In the genomic region with DNA sequence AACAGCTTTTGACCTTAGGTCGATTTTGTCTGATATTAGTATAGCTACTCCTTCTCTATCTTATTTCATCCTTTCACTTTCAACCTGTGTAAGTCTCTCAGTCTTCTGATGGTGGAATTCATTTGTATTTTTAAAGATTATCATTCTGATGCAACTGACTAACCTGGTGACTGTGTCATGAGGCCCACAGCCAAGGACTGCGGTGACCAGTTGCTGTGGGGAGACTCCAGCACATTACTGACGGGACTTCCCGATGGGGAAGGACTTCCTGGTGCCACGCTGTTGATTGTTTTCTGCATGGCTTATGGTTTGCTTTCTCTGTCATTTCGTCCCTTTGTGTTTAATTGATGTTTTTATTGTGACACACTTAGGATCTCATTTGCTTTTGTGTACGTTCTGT, we compare ENCODE assay signal across 8 cellular contexts. TPM values are rescaled to one million over a fixed set of nuclear protein-coding genes. Genes with fewer than 3 reads are reported as not detected.
A peak's percentile ranks its signal among the peaks of the same experiment; 100 is the strongest.
DNase-seq lines count a peak whose midpoint lies in the region; ATAC-seq and TF ChIP-seq lines count a peak whose summit lies in the region.

No MANE protein-coding gene starts in this region.

- H3K27me3 Mint-ChIP-seq in activated naive CD8-positive, alpha-beta T cell treated with anti-CD3 and anti-CD28 coated beads for 36 hours: no peaks in the 10 kb centered on the region
- no peaks in the 10 kb centered on the region for H3K27me3 Mint-ChIP-seq in stimulated activated naive CD8-positive, alpha-beta T cell treated with anti-CD3 and anti-CD28 coated beads, Interleukin-15, Interleukin-2, amounts not matched to agents 100 ng/mL and 50 ng/mL, for 24 hours

- no peak overlapping the region for H2AK5ac ChIP-seq in neuronal stem cell (ENCODE audit: low read depth, low read length)

- no peak overlapping the region for H3K23ac ChIP-seq in neuronal stem cell (ENCODE audit: low read depth, low read length, poor library complexity)

- no peak overlapping the region for H4K8ac ChIP-seq in neuronal stem cell (ENCODE audit: low read depth, low read length)

- H3K27me3 ChIP-seq in left ventricle myocardium inferior (ENCODE audit: low read depth) (no peaks in the 10 kb centered on the region), neuronal stem cell (ENCODE audit: control insufficient read depth in 3 of 3, insufficient read depth in 3 of 3, low read depth in 1 of 3, low read length in 3 of 3) (no peaks in the 10 kb centered on the region)

- intact Hi-C loops in Right ventricle myocardium inferior (cut with DNase I) (no loop called here), left ventricle myocardium inferior (cut with micrococcal nuclease) (no loop called here), sciatic nerve (cut with DNase I) (no loop called here)

- H3K27ac ChIP-seq in left ventricle myocardium inferior (replicated peaks) (no peak overlapping the region), neuronal stem cell (replicated peaks; ENCODE audit: low read length) (no peak overlapping the region)

- H3K9me3 Mint-ChIP-seq in activated naive CD8-positive, alpha-beta T cell treated with anti-CD3 and anti-CD28 coated beads for 36 hours: no peaks in the 10 kb centered on the region
- no peaks in the 10 kb centered on the region for H3K9me3 Mint-ChIP-seq in stimulated activated naive CD8-positive, alpha-beta T cell treated with anti-CD3 and anti-CD28 coated beads, Interleukin-15, Interleukin-2, amounts not matched to agents 100 ng/mL and 50 ng/mL, for 24 hours

- peaks cover 8% of the 10 kb centered on the region for H3K4me1 Mint-ChIP-seq in activated naive CD8-positive, alpha-beta T cell treated with anti-CD3 and anti-CD28 coated beads for 36 hours
- H3K4me1 Mint-ChIP-seq in stimulated activated naive CD8-positive, alpha-beta T cell treated with anti-CD3 and anti-CD28 coated beads, Interleukin-15, Interleukin-2, amounts not matched to agents 100 ng/mL and 50 ng/mL, for 24 hours (ENCODE audit: low read depth): peaks cover 13% of the 10 kb centered on the region

- no peaks in the 10 kb centered on the region for H3K79me1 ChIP-seq in neuronal stem cell (ENCODE audit: low read depth, low read length)

- H3K4me1 ChIP-seq in left ventricle myocardium inferior (no peaks in the 10 kb centered on the region), neuronal stem cell (ENCODE audit: control insufficient read depth in 2 of 2, insufficient read depth in 1 of 2, low read depth in 1 of 2, low read length in 2 of 2) (no peaks in the 10 kb centered on the region)

- DNase-seq in Right ventricle myocardium inferior (ENCODE audit: missing footprints) (peak; percentile 2), left ventricle myocardium inferior (no peak), sciatic nerve (ENCODE audit: low spot score) (no peak), neuronal stem cell (ENCODE audit: low spot score) (no peak), NCI-H2171 (lab: John Stamatoyannopoulos, UW) (no peak)
- DNase-seq in activated naive CD8-positive, alpha-beta T cell treated with anti-CD3 and anti-CD28 coated beads for 36 hours: peak; percentile 29

- H3K4me3 Mint-ChIP-seq in activated naive CD8-positive, alpha-beta T cell treated with anti-CD3 and anti-CD28 coated beads for 36 hours: no peak overlapping the region
- peak overlapping the region; percentile 39 for H3K4me3 Mint-ChIP-seq in stimulated activated naive CD8-positive, alpha-beta T cell treated with anti-CD3 and anti-CD28 coated beads, Interleukin-15, Interleukin-2, amounts not matched to agents 100 ng/mL and 50 ng/mL, for 24 hours

- H3K14ac ChIP-seq in neuronal stem cell (ENCODE audit: low read length): no peak overlapping the region

- no peak overlapping the region for H3K4me3 ChIP-seq in left ventricle myocardium inferior
- no peak overlapping the region for H3K4me3 ChIP-seq in neuronal stem cell (ENCODE audit: low read length in 2 of 2)

- no peak for TF ChIP-seq CTCF in left ventricle myocardium inferior (IDR thresholded peaks at IDR 0.05; ENCODE audit: borderline replicate concordance)

- H2BK12ac ChIP-seq in neuronal stem cell (ENCODE audit: low read length): no peak overlapping the region

- no peak overlapping the region for H2BK15ac ChIP-seq in neuronal stem cell (ENCODE audit: low read length)

- no CpG with 5 or more reads among the region's 7 CpGs for WGBS in neuronal stem cell (ENCODE audit: extremely low coverage in 2 of 2, insufficient read length in 2 of 2, insufficient replicate concordance in 1 of 2), 2 donors

- peak overlapping the region; percentile 19 for H3K27ac Mint-ChIP-seq in activated naive CD8-positive, alpha-beta T cell treated with anti-CD3 and anti-CD28 coated beads for 36 hours
- H3K27ac Mint-ChIP-seq in stimulated activated naive CD8-positive, alpha-beta T cell treated with anti-CD3 and anti-CD28 coated beads, Interleukin-15, Interleukin-2, amounts not matched to agents 100 ng/mL and 50 ng/mL, for 24 hours: peak overlapping the region; percentile 74

- H3K36me3 ChIP-seq in left ventricle myocardium inferior: no peaks in the 10 kb centered on the region
- H3K36me3 ChIP-seq in neuronal stem cell (replicated peaks in 1 of 2; ENCODE audit: control insufficient read depth in 2 of 2, insufficient read depth in 2 of 2, low read length in 2 of 2): peaks cover 0 to 2% of the 10 kb centered on the region in 2 donors

- peaks cover 5% of the 10 kb centered on the region for H3K36me3 Mint-ChIP-seq in activated naive CD8-positive, alpha-beta T cell treated with anti-CD3 and anti-CD28 coated beads for 36 hours
- H3K36me3 Mint-ChIP-seq in stimulated activated naive CD8-positive, alpha-beta T cell treated with anti-CD3 and anti-CD28 coated beads, Interleukin-15, Interleukin-2, amounts not matched to agents 100 ng/mL and 50 ng/mL, for 24 hours (ENCODE audit: low read depth): peaks cover 4% of the 10 kb centered on the region

- no peak overlapping the region for H2BK120ac ChIP-seq in neuronal stem cell (ENCODE audit: low read depth, low read length)

- no peak overlapping the region for H4K91ac ChIP-seq in neuronal stem cell (ENCODE audit: low read depth, low read length, poor library complexity)

- H3K18ac ChIP-seq in neuronal stem cell (ENCODE audit: low read length): no peak overlapping the region

- no peak overlapping the region for H2AFZ ChIP-seq in neuronal stem cell (ENCODE audit: low read length)

- no peak overlapping the region for H3K4ac ChIP-seq in neuronal stem cell (ENCODE audit: low read length)

- H2BK5ac ChIP-seq in neuronal stem cell (ENCODE audit: low read length): no peak overlapping the region

- ATAC-seq in Right ventricle myocardium inferior: no peak
- ATAC-seq in HG03159 (IDR thresholded peaks at IDR 0.05; ENCODE audit: unreplicated experiment): peak; percentile 67
- ATAC-seq in sciatic nerve: no peak

- H3K9ac ChIP-seq in neuronal stem cell (ENCODE audit: low read depth, low read length, poor library complexity): no peak overlapping the region

- H3K9me3 ChIP-seq in left ventricle myocardium inferior (replicated peaks): peaks cover 4% of the 10 kb centered on the region
- no peaks in the 10 kb centered on the region for H3K9me3 ChIP-seq in neuronal stem cell (replicated peaks in 1 of 2; ENCODE audit: control insufficient read depth in 2 of 2, insufficient read depth in 1 of 2, low read depth in 1 of 2, low read length in 2 of 2)

- H3K4me2 ChIP-seq in neuronal stem cell (ENCODE audit: insufficient read depth, low read length, poor library complexity, severe bottlenecking): no peak overlapping the region

RNA-seq across cellular contexts. Expression of a gene that starts 34.2 kb away (rescaled TPM):
- total RNA-seq in Right ventricle myocardium inferior (0.76 TPM), left ventricle myocardium inferior (0.60 TPM), sciatic nerve (1.5 TPM)
- total RNA-seq in activated naive CD8-positive, alpha-beta T cell treated with anti-CD3 and anti-CD28 coated beads for 36 hours: 10 to 100 TPM; 50.1 to 56.1 TPM
- polyA plus RNA-seq in neuronal stem cell (2013, experiment 1 of 2): 48.2 TPM
- 49.5 TPM for polyA plus RNA-seq in neuronal stem cell (2013, experiment 2 of 2)

Comparison
In these comparisons a context has a peak if more than half of its experiments do, and no peak if none do; other contexts are left out.
1. DNase-seq: peak in Right ventricle myocardium inferior (single experiment) and activated naive CD8-positive, alpha-beta T cell treated with anti-CD3 and anti-CD28 coated beads for 36 hours (single experiment); none in left ventricle myocardium inferior (single experiment), sciatic nerve (single experiment), neuronal stem cell (single experiment) and NCI-H2171 (single experiment).
2. RNA of a gene that starts 34.2 kb away (total RNA-seq): 50.1 to 56.1 TPM in activated naive CD8-positive, alpha-beta T cell treated with anti-CD3 and anti-CD28 coated beads for 36 hours; 1.5 TPM in sciatic nerve (single experiment), 0.76 TPM in Right ventricle myocardium inferior (single experiment) and 0.60 TPM in left ventricle myocardium inferior (single experiment); every median in the first group is over 10 times any median in the second.